8 cellular contexts compared by ENCODE assay signal in genomic region chr1:231919900-231920299, GRCh38.
DNase-seq lines count a peak whose midpoint lies in the region; ATAC-seq and TF ChIP-seq lines count a peak whose summit lies in the region.

No MANE protein-coding gene starts in this region.

- H3K79me2 ChIP-seq in KMS-11 (ENCODE audit: insufficient read depth, low read depth), result no peaks in the 10 kb centered on the region

- peak overlapping the region; percentile 85 for H3K27ac Mint-ChIP-seq in CD4-positive, alpha-beta T cell
- peak overlapping the region; percentile 59 for H3K27ac Mint-ChIP-seq in activated naive CD4-positive, alpha-beta T cell treated with anti-CD3 and anti-CD28 coated beads, Interleukin-2, amount 50 U/mL, for 24 hours
- peak overlapping the region; percentile 88 to 92 for H3K27ac Mint-ChIP-seq in natural killer cell

- no peak overlapping the region for H3K27ac ChIP-seq in CD4-positive, alpha-beta T cell (ENCODE audit: low read depth, low read length)
- no peak overlapping the region for H3K27ac ChIP-seq in KMS-11

- no peaks in the 10 kb centered on the region for H3K9me3 ChIP-seq in CD4-positive, alpha-beta T cell (ENCODE audit: control insufficient read depth, low read length)

- no peak for TF ChIP-seq CTCF in CD4-positive, alpha-beta T cell (IDR thresholded peaks at IDR 0.05)
- no peak for TF ChIP-seq CTCF in KMS-11 (conservative IDR thresholded peaks at IDR 0.05; ENCODE audit: low read depth, low read length)
- TF ChIP-seq CTCF in natural killer cell (IDR thresholded peaks at IDR 0.05), result no peak
- no peak for TF ChIP-seq CTCF in foreskin fibroblast (IDR thresholded peaks at IDR 0.05; ENCODE audit: low read depth, low read length)

- H3K4me2 ChIP-seq in KMS-11, result peak overlapping the region; percentile 34; the same call in 1 of the 2 replicates

- H3K4me3 Mint-ChIP-seq in CD4-positive, alpha-beta T cell, result peak overlapping the region; percentile 71
- H3K4me3 Mint-ChIP-seq in activated naive CD4-positive, alpha-beta T cell treated with anti-CD3 and anti-CD28 coated beads, Interleukin-2, amount 50 U/mL, for 24 hours, result peak overlapping the region; percentile 58
- peak overlapping the region; percentile 85 for H3K4me3 Mint-ChIP-seq in natural killer cell

- no peak overlapping the region for H3K4me3 ChIP-seq in KMS-11 (IDR thresholded peaks at IDR 0.05; ENCODE audit: insufficient read depth, low read depth, low read length)
- H3K4me3 ChIP-seq in foreskin fibroblast (ENCODE audit: low read depth in 1 of 2, low read length in 2 of 2), result no peak overlapping the region

- H3K4me1 Mint-ChIP-seq in CD4-positive, alpha-beta T cell (ENCODE audit: low read depth), result peaks cover 79% of the 10 kb centered on the region
- peaks cover 65% of the 10 kb centered on the region for H3K4me1 Mint-ChIP-seq in activated naive CD4-positive, alpha-beta T cell treated with anti-CD3 and anti-CD28 coated beads, Interleukin-2, amount 50 U/mL, for 24 hours
- peaks cover 47 to 51% of the 10 kb centered on the region in 2 donors for H3K4me1 Mint-ChIP-seq in natural killer cell

- no peaks in the 10 kb centered on the region for H3K36me3 Mint-ChIP-seq in CD4-positive, alpha-beta T cell (ENCODE audit: low read depth)
- no peaks in the 10 kb centered on the region for H3K36me3 Mint-ChIP-seq in activated naive CD4-positive, alpha-beta T cell treated with anti-CD3 and anti-CD28 coated beads, Interleukin-2, amount 50 U/mL, for 24 hours
- H3K36me3 Mint-ChIP-seq in natural killer cell, result no peaks in the 10 kb centered on the region

- intact Hi-C loops in CD4-positive, alpha-beta T cell (cut with DNase I, micrococcal nuclease), result loop anchor here in 1 of 2 experiments (5.0 kb wide), 1 partner anchor 53 kb away; no protein-coding TSS in a partner anchor
- intact Hi-C loops in natural killer cell (cut with micrococcal nuclease), result loop anchor here (5.0 kb wide), 1 partner anchor 53 kb away; no protein-coding TSS in a partner anchor

- H3K4me1 ChIP-seq in KMS-11 (ENCODE audit: low read depth, poor library complexity, severe bottlenecking), result peaks cover 20% of the 10 kb centered on the region

- CTCF ChIA-PET in CD4-positive, alpha-beta T cell (lab: Charles Lee), result no interaction called here

- H3K9ac ChIP-seq in KMS-11, result no peak overlapping the region

- no peaks in the 10 kb centered on the region for H3K27me3 ChIP-seq in CD4-positive, alpha-beta T cell (ENCODE audit: control insufficient read depth, insufficient read depth, low read length)
- H3K27me3 ChIP-seq in KMS-11 (ENCODE audit: insufficient read depth, low read depth), result no peaks in the 10 kb centered on the region

- peak; percentile 68 for ATAC-seq in CD4-positive, alpha-beta T cell (ENCODE audit: poor library complexity)
- peak; percentile 92 to 98 (median 93) for ATAC-seq in natural killer cell

- no peaks in the 10 kb centered on the region for H3K9me3 Mint-ChIP-seq in CD4-positive, alpha-beta T cell
- no peaks in the 10 kb centered on the region for H3K9me3 Mint-ChIP-seq in activated naive CD4-positive, alpha-beta T cell treated with anti-CD3 and anti-CD28 coated beads, Interleukin-2, amount 50 U/mL, for 24 hours
- no peaks in the 10 kb centered on the region for H3K9me3 Mint-ChIP-seq in natural killer cell

- DNase-seq in CD4-positive, alpha-beta T cell, result peak in 2 of 10 experiments; percentile 2 to 23
- DNase-seq in natural killer cell (peak; percentile 40), foreskin fibroblast (no peak), NCI-H1930 (lab: John Stamatoyannopoulos, UW) (no peak), G401 (ENCODE audit: low spot score) (no peak), KG1 (lab: John Stamatoyannopoulos, UW) (no peak)

- no peaks in the 10 kb centered on the region for H3K36me3 ChIP-seq in KMS-11 (ENCODE audit: insufficient read depth)

- in situ Hi-C loops in G401 (cut with HindIII; ENCODE audit: low sequenced_read_pairs), result no loop called here

- H4K20me1 ChIP-seq in KMS-11 (ENCODE audit: insufficient read depth), result no peaks in the 10 kb centered on the region

- no peaks in the 10 kb centered on the region for H3K27me3 Mint-ChIP-seq in CD4-positive, alpha-beta T cell
- no peaks in the 10 kb centered on the region for H3K27me3 Mint-ChIP-seq in activated naive CD4-positive, alpha-beta T cell treated with anti-CD3 and anti-CD28 coated beads, Interleukin-2, amount 50 U/mL, for 24 hours
- H3K27me3 Mint-ChIP-seq in natural killer cell (ENCODE audit: low read depth in 2 of 2), result no peaks in the 10 kb centered on the region

- no peak overlapping the region for H2AFZ ChIP-seq in KMS-11 (ENCODE audit: low read depth)

- POLR2A ChIA-PET in CD4-positive, alpha-beta T cell (lab: Charles Lee), result interaction anchor here (1.1 to 1.4 kb wide), 3 partner anchors 11 to 53 kb away, joined by 3 to 8 read pairs (median 7); no protein-coding TSS in a partner anchor
